In the genomic region with DNA sequence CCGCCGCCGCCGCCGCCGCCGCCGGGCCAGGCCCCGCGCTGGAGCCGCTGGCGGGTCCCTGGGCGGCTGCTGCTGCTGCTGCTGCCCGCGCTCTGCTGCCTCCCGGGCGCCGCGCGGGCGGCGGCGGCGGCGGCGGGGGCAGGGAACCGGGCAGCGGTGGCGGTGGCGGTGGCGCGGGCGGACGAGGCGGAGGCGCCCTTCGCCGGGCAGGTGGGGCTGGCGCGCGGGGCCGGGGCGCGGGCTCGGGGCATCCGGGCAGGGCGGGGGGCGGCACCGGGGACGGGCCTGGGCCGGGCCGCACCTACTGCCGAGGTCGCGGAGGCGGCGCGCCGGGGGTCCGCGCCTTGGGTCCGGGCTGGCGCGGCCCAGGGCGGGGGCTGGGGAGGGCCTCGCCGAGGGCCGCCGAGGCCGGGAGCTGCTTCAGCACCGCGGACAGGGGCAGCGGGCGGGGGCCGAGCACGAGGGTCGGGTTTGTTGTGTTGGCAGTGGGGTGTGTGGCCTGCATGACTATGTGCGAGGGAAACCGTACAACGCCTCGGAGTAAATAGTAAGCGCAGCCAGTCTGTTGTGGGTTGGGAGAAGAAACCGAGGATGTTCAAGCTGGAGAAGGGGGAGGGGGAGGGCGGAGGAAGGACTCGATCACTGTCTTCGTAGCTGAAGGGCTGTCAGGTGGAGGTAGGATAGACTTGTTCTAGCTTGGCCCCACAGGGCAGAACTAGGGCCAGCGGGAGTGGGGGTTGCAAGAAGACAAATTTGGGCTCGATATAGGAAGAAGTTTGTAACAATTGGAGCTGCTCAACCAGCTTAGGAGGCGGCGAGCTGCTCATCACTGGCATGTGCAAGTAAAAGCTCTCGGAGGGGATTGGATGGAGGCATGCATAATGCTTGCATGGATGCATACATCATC, we compare ENCODE assay signal across 1 cellular context.
TF ChIP-seq lines count a peak whose summit lies in the region.

No MANE protein-coding gene starts in this region.

TF ChIP-seq in K562, 482 proteins besides CTCF, POLR2A, EP300 and RAD21 (continues in another document):
- TF ChIP-seq ZNF232 (CRISPR knock-in tag; IDR thresholded peaks at IDR 0.05) (0 out of 2 replicates have a peak, but pooled peaks have one; percentile 39), EGR1 (conservative IDR thresholded peaks at IDR 0.05) (peak; percentile 52), SIN3A (IDR thresholded peaks at IDR 0.05; ENCODE audit: borderline replicate concordance in 2 of 2, control insufficient read depth in 1 of 2, low read depth in 2 of 2, low read length in 2 of 2) (peak; percentile 64 to 99; a peak in 3 of 4 replicates), NBN (IDR thresholded peaks at IDR 0.05; ENCODE audit: low read depth) (no peak), CREB1 (IDR thresholded peaks at IDR 0.05) (no peak), CREB1 (CRISPR knock-in tag; IDR thresholded peaks at IDR 0.05) (0 out of 2 replicates have a peak, but pooled peaks have one; percentile 49), HDAC1 (IDR thresholded peaks at IDR 0.05) (peak in 1 of 2 experiments; percentile 93; a peak in 2 of 4 replicates), JUNB (CRISPR knock-in tag; conservative IDR thresholded peaks at IDR 0.05) (no peak), U2AF2 (optimal IDR thresholded peaks at IDR 0.05; ENCODE audit: low read depth, low read length) (no peak), FOXM1 (IDR thresholded peaks at IDR 0.05; ENCODE audit: low read depth) (no peak), FOXM1 (CRISPR knock-in tag; IDR thresholded peaks at IDR 0.05; ENCODE audit: low read depth) (peak; percentile 35; the same call in 1 of the 2 replicates), FOXK2 (conservative IDR thresholded peaks at IDR 0.05 in 1 of 2, IDR thresholded peaks at IDR 0.05 in 1 of 2; ENCODE audit: low read depth in 2 of 2) (peak in 1 of 2 experiments; percentile 36; a peak in 1 of 4 replicates), ZFX (CRISPR knock-in tag; IDR thresholded peaks at IDR 0.05) (peak; percentile 26; the same call in 1 of the 2 replicates), MIER1 (IDR thresholded peaks at IDR 0.05; ENCODE audit: low read depth) (peak; percentile 97), HDAC2 (IDR thresholded peaks at IDR 0.05) (peak; percentile 57; the same call in 1 of the 2 replicates), RAD51 (IDR thresholded peaks at IDR 0.05; ENCODE audit: borderline replicate concordance, low read depth) (no peak), CBFB (CRISPR knock-in tag; IDR thresholded peaks at IDR 0.05) (no peak), MXI1 (IDR thresholded peaks at IDR 0.05; ENCODE audit: low read depth, low read length) (peak; percentile 72; the same call in 1 of the 2 replicates), HCFC1 (IDR thresholded peaks at IDR 0.05; ENCODE audit: low read depth, low read length) (no peak), ZBTB7A (IDR thresholded peaks at IDR 0.05; ENCODE audit: borderline replicate concordance, control insufficient read depth, low read depth, low read length) (peak; percentile 76; the same call in 1 of the 2 replicates), MYC (IDR thresholded peaks at IDR 0.05; ENCODE audit: low read depth, low read length) (peak; percentile 28; the same call in 1 of the 2 replicates), MYC (CRISPR knock-in tag; IDR thresholded peaks at IDR 0.05; ENCODE audit: borderline replicate concordance, low read depth) (no peak), NR3C1 (CRISPR knock-in tag; IDR thresholded peaks at IDR 0.05) (peak; percentile 73; the same call in 1 of the 2 replicates)
- TF ChIP-seq, protein P1, sequence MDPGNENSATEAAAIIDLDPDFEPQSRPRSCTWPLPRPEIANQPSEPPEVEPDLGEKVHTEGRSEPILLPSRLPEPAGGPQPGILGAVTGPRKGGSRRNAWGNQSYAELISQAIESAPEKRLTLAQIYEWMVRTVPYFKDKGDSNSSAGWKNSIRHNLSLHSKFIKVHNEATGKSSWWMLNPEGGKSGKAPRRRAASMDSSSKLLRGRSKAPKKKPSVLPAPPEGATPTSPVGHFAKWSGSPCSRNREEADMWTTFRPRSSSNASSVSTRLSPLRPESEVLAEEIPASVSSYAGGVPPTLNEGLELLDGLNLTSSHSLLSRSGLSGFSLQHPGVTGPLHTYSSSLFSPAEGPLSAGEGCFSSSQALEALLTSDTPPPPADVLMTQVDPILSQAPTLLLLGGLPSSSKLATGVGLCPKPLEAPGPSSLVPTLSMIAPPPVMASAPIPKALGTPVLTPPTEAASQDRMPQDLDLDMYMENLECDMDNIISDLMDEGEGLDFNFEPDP (CRISPR knock-in tag; IDR thresholded peaks at IDR 0.05) = no peak
- TF ChIP-seq, protein P2, sequence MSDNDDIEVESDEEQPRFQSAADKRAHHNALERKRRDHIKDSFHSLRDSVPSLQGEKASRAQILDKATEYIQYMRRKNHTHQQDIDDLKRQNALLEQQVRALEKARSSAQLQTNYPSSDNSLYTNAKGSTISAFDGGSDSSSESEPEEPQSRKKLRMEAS (CRISPR knock-in tag; IDR thresholded peaks at IDR 0.05) = peak; percentile 80
- TF ChIP-seq, protein P3, sequence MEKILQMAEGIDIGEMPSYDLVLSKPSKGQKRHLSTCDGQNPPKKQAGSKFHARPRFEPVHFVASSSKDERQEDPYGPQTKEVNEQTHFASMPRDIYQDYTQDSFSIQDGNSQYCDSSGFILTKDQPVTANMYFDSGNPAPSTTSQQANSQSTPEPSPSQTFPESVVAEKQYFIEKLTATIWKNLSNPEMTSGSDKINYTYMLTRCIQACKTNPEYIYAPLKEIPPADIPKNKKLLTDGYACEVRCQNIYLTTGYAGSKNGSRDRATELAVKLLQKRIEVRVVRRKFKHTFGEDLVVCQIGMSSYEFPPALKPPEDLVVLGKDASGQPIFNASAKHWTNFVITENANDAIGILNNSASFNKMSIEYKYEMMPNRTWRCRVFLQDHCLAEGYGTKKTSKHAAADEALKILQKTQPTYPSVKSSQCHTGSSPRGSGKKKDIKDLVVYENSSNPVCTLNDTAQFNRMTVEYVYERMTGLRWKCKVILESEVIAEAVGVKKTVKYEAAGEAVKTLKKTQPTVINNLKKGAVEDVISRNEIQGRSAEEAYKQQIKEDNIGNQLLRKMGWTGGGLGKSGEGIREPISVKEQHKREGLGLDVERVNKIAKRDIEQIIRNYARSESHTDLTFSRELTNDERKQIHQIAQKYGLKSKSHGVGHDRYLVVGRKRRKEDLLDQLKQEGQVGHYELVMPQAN (IDR thresholded peaks at IDR 0.05; ENCODE audit: borderline replicate concordance) = peak; percentile 74
- TF ChIP-seq, protein P4, sequence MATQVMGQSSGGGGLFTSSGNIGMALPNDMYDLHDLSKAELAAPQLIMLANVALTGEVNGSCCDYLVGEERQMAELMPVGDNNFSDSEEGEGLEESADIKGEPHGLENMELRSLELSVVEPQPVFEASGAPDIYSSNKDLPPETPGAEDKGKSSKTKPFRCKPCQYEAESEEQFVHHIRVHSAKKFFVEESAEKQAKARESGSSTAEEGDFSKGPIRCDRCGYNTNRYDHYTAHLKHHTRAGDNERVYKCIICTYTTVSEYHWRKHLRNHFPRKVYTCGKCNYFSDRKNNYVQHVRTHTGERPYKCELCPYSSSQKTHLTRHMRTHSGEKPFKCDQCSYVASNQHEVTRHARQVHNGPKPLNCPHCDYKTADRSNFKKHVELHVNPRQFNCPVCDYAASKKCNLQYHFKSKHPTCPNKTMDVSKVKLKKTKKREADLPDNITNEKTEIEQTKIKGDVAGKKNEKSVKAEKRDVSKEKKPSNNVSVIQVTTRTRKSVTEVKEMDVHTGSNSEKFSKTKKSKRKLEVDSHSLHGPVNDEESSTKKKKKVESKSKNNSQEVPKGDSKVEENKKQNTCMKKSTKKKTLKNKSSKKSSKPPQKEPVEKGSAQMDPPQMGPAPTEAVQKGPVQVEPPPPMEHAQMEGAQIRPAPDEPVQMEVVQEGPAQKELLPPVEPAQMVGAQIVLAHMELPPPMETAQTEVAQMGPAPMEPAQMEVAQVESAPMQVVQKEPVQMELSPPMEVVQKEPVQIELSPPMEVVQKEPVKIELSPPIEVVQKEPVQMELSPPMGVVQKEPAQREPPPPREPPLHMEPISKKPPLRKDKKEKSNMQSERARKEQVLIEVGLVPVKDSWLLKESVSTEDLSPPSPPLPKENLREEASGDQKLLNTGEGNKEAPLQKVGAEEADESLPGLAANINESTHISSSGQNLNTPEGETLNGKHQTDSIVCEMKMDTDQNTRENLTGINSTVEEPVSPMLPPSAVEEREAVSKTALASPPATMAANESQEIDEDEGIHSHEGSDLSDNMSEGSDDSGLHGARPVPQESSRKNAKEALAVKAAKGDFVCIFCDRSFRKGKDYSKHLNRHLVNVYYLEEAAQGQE (CRISPR knock-in tag; IDR thresholded peaks at IDR 0.05; ENCODE audit: low read depth) = peak; percentile 97
- TF ChIP-seq, protein P5, sequence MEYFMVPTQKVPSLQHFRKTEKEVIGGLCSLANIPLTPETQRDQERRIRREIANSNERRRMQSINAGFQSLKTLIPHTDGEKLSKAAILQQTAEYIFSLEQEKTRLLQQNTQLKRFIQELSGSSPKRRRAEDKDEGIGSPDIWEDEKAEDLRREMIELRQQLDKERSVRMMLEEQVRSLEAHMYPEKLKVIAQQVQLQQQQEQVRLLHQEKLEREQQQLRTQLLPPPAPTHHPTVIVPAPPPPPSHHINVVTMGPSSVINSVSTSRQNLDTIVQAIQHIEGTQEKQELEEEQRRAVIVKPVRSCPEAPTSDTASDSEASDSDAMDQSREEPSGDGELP (CRISPR knock-in tag; IDR thresholded peaks at IDR 0.05; ENCODE audit: borderline replicate concordance) = peak; percentile 77
- TF ChIP-seq, protein P6, sequence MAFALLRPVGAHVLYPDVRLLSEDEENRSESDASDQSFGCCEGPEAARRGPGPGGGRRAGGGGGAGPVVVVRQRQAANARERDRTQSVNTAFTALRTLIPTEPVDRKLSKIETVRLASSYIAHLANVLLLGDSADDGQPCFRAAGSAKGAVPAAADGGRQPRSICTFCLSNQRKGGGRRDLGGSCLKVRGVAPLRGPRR (CRISPR knock-in tag; IDR thresholded peaks at IDR 0.05) = no peak
- TF ChIP-seq, protein P7, sequence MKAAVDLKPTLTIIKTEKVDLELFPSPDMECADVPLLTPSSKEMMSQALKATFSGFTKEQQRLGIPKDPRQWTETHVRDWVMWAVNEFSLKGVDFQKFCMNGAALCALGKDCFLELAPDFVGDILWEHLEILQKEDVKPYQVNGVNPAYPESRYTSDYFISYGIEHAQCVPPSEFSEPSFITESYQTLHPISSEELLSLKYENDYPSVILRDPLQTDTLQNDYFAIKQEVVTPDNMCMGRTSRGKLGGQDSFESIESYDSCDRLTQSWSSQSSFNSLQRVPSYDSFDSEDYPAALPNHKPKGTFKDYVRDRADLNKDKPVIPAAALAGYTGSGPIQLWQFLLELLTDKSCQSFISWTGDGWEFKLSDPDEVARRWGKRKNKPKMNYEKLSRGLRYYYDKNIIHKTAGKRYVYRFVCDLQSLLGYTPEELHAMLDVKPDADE (conservative IDR thresholded peaks at IDR 0.05; ENCODE audit: control insufficient read depth, low read depth, low read length) = peak; percentile 85; the same call in 1 of the 2 replicates
- TF ChIP-seq, protein P8, sequence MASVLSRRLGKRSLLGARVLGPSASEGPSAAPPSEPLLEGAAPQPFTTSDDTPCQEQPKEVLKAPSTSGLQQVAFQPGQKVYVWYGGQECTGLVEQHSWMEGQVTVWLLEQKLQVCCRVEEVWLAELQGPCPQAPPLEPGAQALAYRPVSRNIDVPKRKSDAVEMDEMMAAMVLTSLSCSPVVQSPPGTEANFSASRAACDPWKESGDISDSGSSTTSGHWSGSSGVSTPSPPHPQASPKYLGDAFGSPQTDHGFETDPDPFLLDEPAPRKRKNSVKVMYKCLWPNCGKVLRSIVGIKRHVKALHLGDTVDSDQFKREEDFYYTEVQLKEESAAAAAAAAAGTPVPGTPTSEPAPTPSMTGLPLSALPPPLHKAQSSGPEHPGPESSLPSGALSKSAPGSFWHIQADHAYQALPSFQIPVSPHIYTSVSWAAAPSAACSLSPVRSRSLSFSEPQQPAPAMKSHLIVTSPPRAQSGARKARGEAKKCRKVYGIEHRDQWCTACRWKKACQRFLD (CRISPR knock-in tag; IDR thresholded peaks at IDR 0.05) = peak; percentile 32; the same call in 1 of the 2 replicates
- TF ChIP-seq, protein P9, sequence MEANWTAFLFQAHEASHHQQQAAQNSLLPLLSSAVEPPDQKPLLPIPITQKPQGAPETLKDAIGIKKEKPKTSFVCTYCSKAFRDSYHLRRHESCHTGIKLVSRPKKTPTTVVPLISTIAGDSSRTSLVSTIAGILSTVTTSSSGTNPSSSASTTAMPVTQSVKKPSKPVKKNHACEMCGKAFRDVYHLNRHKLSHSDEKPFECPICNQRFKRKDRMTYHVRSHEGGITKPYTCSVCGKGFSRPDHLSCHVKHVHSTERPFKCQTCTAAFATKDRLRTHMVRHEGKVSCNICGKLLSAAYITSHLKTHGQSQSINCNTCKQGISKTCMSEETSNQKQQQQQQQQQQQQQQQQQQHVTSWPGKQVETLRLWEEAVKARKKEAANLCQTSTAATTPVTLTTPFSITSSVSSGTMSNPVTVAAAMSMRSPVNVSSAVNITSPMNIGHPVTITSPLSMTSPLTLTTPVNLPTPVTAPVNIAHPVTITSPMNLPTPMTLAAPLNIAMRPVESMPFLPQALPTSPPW (CRISPR knock-in tag; IDR thresholded peaks at IDR 0.05) = peak; percentile 74
